21 cellular contexts compared by ENCODE assay signal in the genomic region with DNA sequence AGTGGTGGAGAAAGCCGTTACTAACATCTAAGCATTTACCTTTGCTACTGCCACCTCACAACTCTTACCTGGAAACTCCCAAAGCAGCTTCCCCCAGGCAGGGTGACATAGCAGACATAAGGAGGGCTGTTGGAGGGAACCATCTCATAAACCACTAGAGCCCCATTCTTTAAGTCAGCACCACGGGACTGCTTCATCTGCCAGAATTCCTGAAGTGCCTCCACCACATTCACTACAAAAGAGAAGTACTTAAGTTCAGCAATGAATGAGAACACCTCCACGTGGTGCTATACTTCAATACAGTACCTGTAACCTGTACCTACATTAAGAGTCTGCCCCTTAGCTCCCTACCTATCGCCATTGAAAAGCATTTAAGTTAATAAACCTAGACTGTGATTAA. TPM values are rescaled to one million over a fixed set of nuclear protein-coding genes. Genes with fewer than 3 reads are reported as not detected.
DNase-seq lines count a peak whose midpoint lies in the region; ATAC-seq and TF ChIP-seq lines count a peak whose summit lies in the region.
"Had no signal": no experiment of that assay in that cellular context is flagged by ENCODE, and none has a peak within 500 bp of the region (broad histone marks: within the 10 kb centered on the region; RNA-seq: fewer than 3 reads in every experiment).

No MANE protein-coding gene starts in this region.

- no peak overlapping the region for H3K27ac ChIP-seq in left lung
- H3K27ac ChIP-seq: GM23248 had no signal

- no peaks in the 10 kb centered on the region for H3K9me3 ChIP-seq in left lung

- DNase-seq in activated naive CD8-positive, alpha-beta T cell treated with anti-CD3 and anti-CD28 coated beads, Interleukin-2, amount 50 U/mL, for 24 hours: no peak
- no peak for DNase-seq in central memory CD8-positive, alpha-beta T cell (ENCODE audit: low spot score in 2 of 2)
- DNase-seq in left lung: no peak
- no peak for DNase-seq in NOMO-1 treated with DMSO at 0.1 percent for 48 hours (lab: John Stamatoyannopoulos, UW; ENCODE audit: unreplicated experiment)
- DNase-seq in GM19240 (ENCODE audit: insufficient read length, low spot score): no peak
- no peak for DNase-seq in germinal center (ENCODE audit: low spot score)
- no peak for DNase-seq in HCEC 1CT
- DNase-seq: 8988T, DMS153, GF-D8, GM23248, HFFc6, IMR-90, NCI-H1417, NCI-H187 treated with DMSO at 0.1 percent for 48 hours, NCI-H2171 treated with DMSO at 0.1 percent for 48 hours, NCI-H446 treated with DMSO at 0.1 percent for 48 hours had no signal

- no peaks in the 10 kb centered on the region for H3K9me3 Mint-ChIP-seq in activated naive CD8-positive, alpha-beta T cell (ENCODE audit: low read depth)
- no peaks in the 10 kb centered on the region for H3K9me3 Mint-ChIP-seq in activated naive CD8-positive, alpha-beta T cell treated with anti-CD3 and anti-CD28 coated beads, Interleukin-2, amount 50 U/mL, for 24 hours
- no peaks in the 10 kb centered on the region for H3K9me3 Mint-ChIP-seq in central memory CD8-positive, alpha-beta T cell
- H3K9me3 Mint-ChIP-seq: HFFc6 had no signal

- H3K4me3 ChIP-seq in left lung: no peak overlapping the region
- H3K4me3 ChIP-seq: GM23248 had no signal

- no peaks in the 10 kb centered on the region for H3K27me3 ChIP-seq in left lung

- no peak for TF ChIP-seq CTCF in left lung (IDR thresholded peaks at IDR 0.05)

- peaks cover 0 to 3% of the 10 kb centered on the region in 2 donors for H3K36me3 ChIP-seq in left lung

- intact Hi-C loops in left lung (cut with DNase I): no loop called here

- peaks cover 40% of the 10 kb centered on the region for H3K4me1 Mint-ChIP-seq in activated naive CD8-positive, alpha-beta T cell (ENCODE audit: low read depth)
- H3K4me1 Mint-ChIP-seq in activated naive CD8-positive, alpha-beta T cell treated with anti-CD3 and anti-CD28 coated beads, Interleukin-2, amount 50 U/mL, for 24 hours: peaks cover 22% of the 10 kb centered on the region
- peaks cover 31% of the 10 kb centered on the region for H3K4me1 Mint-ChIP-seq in central memory CD8-positive, alpha-beta T cell

- ATAC-seq in activated naive CD8-positive, alpha-beta T cell treated with anti-CD3 and anti-CD28 coated beads, Interleukin-2, amount 50 U/mL, for 24 hours: no peak
- ATAC-seq in central memory CD8-positive, alpha-beta T cell (replicated peaks; ENCODE audit: extremely low read depth, poor library complexity, severe bottlenecking): no peak
- peak; percentile 67 for ATAC-seq in left lung
- ATAC-seq: Right ventricle myocardium inferior had no signal

- peak overlapping the region; percentile 12 for H3K27ac Mint-ChIP-seq in activated naive CD8-positive, alpha-beta T cell
- H3K27ac Mint-ChIP-seq in activated naive CD8-positive, alpha-beta T cell treated with anti-CD3 and anti-CD28 coated beads, Interleukin-2, amount 50 U/mL, for 24 hours: no peak overlapping the region
- H3K27ac Mint-ChIP-seq in central memory CD8-positive, alpha-beta T cell (ENCODE audit: low read depth): peak overlapping the region; percentile 46
- H3K27ac Mint-ChIP-seq: B cell, HFFc6 had no signal

- H3K4me1 ChIP-seq in left lung: peaks cover 0 to 4% of the 10 kb centered on the region in 2 donors

- no peak overlapping the region for H3K4me3 Mint-ChIP-seq in activated naive CD8-positive, alpha-beta T cell
- H3K4me3 Mint-ChIP-seq in activated naive CD8-positive, alpha-beta T cell treated with anti-CD3 and anti-CD28 coated beads, Interleukin-2, amount 50 U/mL, for 24 hours: no peak overlapping the region
- H3K4me3 Mint-ChIP-seq in central memory CD8-positive, alpha-beta T cell: no peak overlapping the region
- H3K4me3 Mint-ChIP-seq: B cell, HFFc6 had no signal

- H3K36me3 Mint-ChIP-seq in activated naive CD8-positive, alpha-beta T cell: peaks cover 8% of the 10 kb centered on the region
- H3K36me3 Mint-ChIP-seq in activated naive CD8-positive, alpha-beta T cell treated with anti-CD3 and anti-CD28 coated beads, Interleukin-2, amount 50 U/mL, for 24 hours (ENCODE audit: low read depth): peaks cover 33% of the 10 kb centered on the region
- peaks cover 40% of the 10 kb centered on the region for H3K36me3 Mint-ChIP-seq in central memory CD8-positive, alpha-beta T cell (ENCODE audit: insufficient read depth)

- H3K27me3 Mint-ChIP-seq in activated naive CD8-positive, alpha-beta T cell: no peaks in the 10 kb centered on the region
- no peaks in the 10 kb centered on the region for H3K27me3 Mint-ChIP-seq in activated naive CD8-positive, alpha-beta T cell treated with anti-CD3 and anti-CD28 coated beads, Interleukin-2, amount 50 U/mL, for 24 hours
- H3K27me3 Mint-ChIP-seq in central memory CD8-positive, alpha-beta T cell: no peaks in the 10 kb centered on the region
- H3K27me3 Mint-ChIP-seq: B cell had no signal

RNA-seq across cellular contexts. Expression of gene LIX1L, which starts 10.3 kb away (rescaled TPM):
- total RNA-seq in left lung: 10 to 100 TPM; 28.9 to 32.0 TPM

RNA-seq across cellular contexts. Expression of gene ANKRD34A, which starts 16.8 kb away (rescaled TPM):
- 1 to 10 TPM in 1 of 2 donors, under 1 TPM in 1; 0.82 to 1.2 TPM for total RNA-seq in left lung
- total RNA-seq: Daoy had no signal

RNA-seq across cellular contexts. Expression of gene POLR3GL, which starts 16.9 kb away (rescaled TPM):
- total RNA-seq in left lung: 10 to 100 TPM; 19.6 to 20.8 TPM

RNA-seq across cellular contexts. Expression of gene RBM8A, which starts 20.3 kb away (rescaled TPM):
- 100 to 1,000 TPM in 1 of 2 donors, 10 to 100 TPM in 1; 90.2 to 118 TPM for total RNA-seq in left lung

RNA-seq across cellular contexts. Expression of gene PEX11B, which starts 29.0 kb away (rescaled TPM):
- 10 to 100 TPM; 31.9 to 32.4 TPM for total RNA-seq in left lung
